17 cellular contexts compared by ENCODE assay signal in genomic region chr21:43744725-43745124, GRCh38. TPM values are rescaled to one million over a fixed set of nuclear protein-coding genes. Genes with fewer than 3 reads are reported as not detected.
DNase-seq lines count a peak whose midpoint lies in the region; ATAC-seq, FAIRE-seq and TF ChIP-seq lines count a peak whose summit lies in the region.
"Had no signal": no experiment of that assay in that cellular context is flagged by ENCODE, and none has a peak within 500 bp of the region (broad histone marks: within the 10 kb centered on the region; RNA-seq: fewer than 3 reads in every experiment).

No MANE protein-coding gene starts in this region.

- 0 out of 2 replicates have a peak, but pooled peaks cover 2% of the 10 kb centered on the region for H4K20me1 ChIP-seq in HepG2 (ENCODE audit: insufficient read depth, low read length)
- H4K20me1 ChIP-seq in PC-3 (ENCODE audit: low read length) = 0 out of 2 replicates have a peak, but pooled peaks cover 4% of the 10 kb centered on the region
- H4K20me1 ChIP-seq in GM12878 (ENCODE audit: control insufficient read depth, insufficient read depth) = no peaks in the 10 kb centered on the region

- FAIRE-seq in HepG2 (lab: Jason Lieb, UNC) = no peak
- FAIRE-seq in GM12878 (lab: Jason Lieb, UNC) = no peak
- FAIRE-seq: D721Med, G401.6, GM19239 had no signal

- H2AFZ ChIP-seq in HepG2 (ENCODE audit: low read length) (no peak overlapping the region), PC-3 (ENCODE audit: low read length) (no peak overlapping the region), GM12878 (ENCODE audit: control insufficient read depth, low read depth, low read length) (no peak overlapping the region)
- H2AFZ ChIP-seq: GM23248 had no signal

- peaks cover 10% of the 10 kb centered on the region for H3K4me1 Mint-ChIP-seq in stimulated activated effector memory CD8-positive, alpha-beta T cell treated with anti-CD3 and anti-CD28 coated beads, Interleukin-12 subunit alpha, Interleukin-12 subunit beta, amount 100 ng/mL, for 72 hours
- H3K4me1 Mint-ChIP-seq in T-helper 2 cell treated with Interferon-gamma antibody and Interleukin-4, amounts not matched to agents 5 μg/mL and 100 μg/mL, for 36 hours (ENCODE audit: low read depth) = no peaks in the 10 kb centered on the region

- RAD21 ChIA-PET in GM12878 (lab: Charles Lee; ENCODE audit: unreplicated experiment) = no interaction called here

- CTCF ChIA-PET in HepG2 (lab: Yijun Ruan, JAX; ENCODE audit: low intra/inter-chr PET ratio, low total read pairs) (no interaction called here), PC-3 (lab: Charles Lee) (no interaction called here), GM12878 (lab: Yijun Ruan, JAX) (no interaction called here)

- H3K4me1 ChIP-seq in HepG2 (ENCODE audit: insufficient read depth, low read length) (no peaks in the 10 kb centered on the region), right lobe of liver (no peaks in the 10 kb centered on the region), PC-3 (ENCODE audit: insufficient read depth, low read length) (no peaks in the 10 kb centered on the region), GM12878 (ENCODE audit: control insufficient read depth, insufficient read depth, low read length) (no peaks in the 10 kb centered on the region)

- intact Hi-C loops in HepG2 (cut with micrococcal nuclease; ENCODE audit: unreplicated experiment) (no loop called here), right lobe of liver (cut with DNase I) (loop anchor here in 1 of 2 donors (10.0 kb wide), 1 partner anchor 50 kb away; no protein-coding TSS in a partner anchor), PC-3 (cut with micrococcal nuclease) (no loop called here), GM12878 (cut with micrococcal nuclease; ENCODE audit: unreplicated experiment) (no loop called here)

- in situ Hi-C loops in HepG2 (cut with HindIII; ENCODE audit: extremely low pct_ligation_motif_present, low pct_unique_long_range_greater_than_20kb) = no loop called here
- in situ Hi-C loops in GM12878 (cut with MboI) = no loop called here

- H3K4me2 ChIP-seq in HepG2 (ENCODE audit: low read depth, low read length) (no peak overlapping the region), PC-3 (ENCODE audit: low read length) (no peak overlapping the region), GM12878 (ENCODE audit: control insufficient read depth, insufficient read depth) (no peak overlapping the region)
- H3K4me2 ChIP-seq: BLaER1 treated with 17β-estradiol and CSF1 and Interleukin-3, amounts not matched to agents 10 nM and 100 nM; KMS-11 had no signal

- no peak for TF ChIP-seq EP300 in HepG2 (IDR thresholded peaks at IDR 0.05; ENCODE audit: low read depth in 2 of 2, low read length in 2 of 2)
- TF ChIP-seq EP300 in HepG2 (CRISPR knock-in tag; IDR thresholded peaks at IDR 0.05; ENCODE audit: borderline replicate concordance) = no peak
- TF ChIP-seq EP300 in GM12878 (IDR thresholded peaks at IDR 0.05; ENCODE audit: borderline replicate concordance in 1 of 2, control insufficient read depth in 1 of 2, low read depth in 2 of 2, low read length in 2 of 2) = no peak

- H3K36me3 ChIP-seq in HepG2 (replicated peaks in 1 of 2; ENCODE audit: control insufficient read depth in 1 of 2, insufficient read depth in 2 of 2, low read length in 2 of 2) = peaks cover 30 to 56% of the 10 kb centered on the region in 2 experiments
- peaks cover 0 to 51% (median 12%) of the 10 kb centered on the region in 4 donors for H3K36me3 ChIP-seq in right lobe of liver
- H3K36me3 ChIP-seq in PC-3 (ENCODE audit: low read depth, low read length) = peaks cover 46% of the 10 kb centered on the region
- peaks cover 18 to 30% of the 10 kb centered on the region in 2 experiments; a peak in 3 of 4 replicates for H3K36me3 ChIP-seq in GM12878 (ENCODE audit: control insufficient read depth in 2 of 2, insufficient read depth in 2 of 2, low read length in 1 of 2)

- H3K27ac ChIP-seq in HepG2 (ENCODE audit: extremely low read length, insufficient read depth, low read length) = no peak overlapping the region
- no peak overlapping the region for H3K27ac ChIP-seq in right lobe of liver
- no peak overlapping the region for H3K27ac ChIP-seq in PC-3 (ENCODE audit: low read length)
- H3K27ac ChIP-seq in GM12878 (ENCODE audit: control insufficient read depth, insufficient read depth) = no peak overlapping the region
- H3K27ac ChIP-seq: BLaER1 treated with 17β-estradiol and CSF1 and Interleukin-3, amounts not matched to agents 10 nM and 100 nM; GM23248; KMS-11 had no signal

- H3K9ac ChIP-seq in HepG2 (ENCODE audit: insufficient read depth, low read depth, low read length) (no peak overlapping the region), PC-3 (ENCODE audit: low read length) (no peak overlapping the region), GM12878 (ENCODE audit: control insufficient read depth, insufficient read depth, low read length) (no peak overlapping the region)
- H3K9ac ChIP-seq: BLaER1 treated with 17β-estradiol and CSF1 and Interleukin-3, amounts not matched to agents 10 nM and 100 nM; GM23248; KMS-11 had no signal

- TSS peak; percentile 54 for BruUV-seq in HepG2 (replicated peaks; lab: Mats Ljungman, UMichigan)
- TSS peak; percentile 25 for BruUV-seq in PC-3 (replicated peaks; lab: Mats Ljungman, UMichigan)
- TSS peak; percentile 55 for BruUV-seq in GM12878 (replicated peaks; lab: Mats Ljungman, UMichigan)

- 97% methylated on average over 16 of the region's 18 CpGs for WGBS in HepG2 (ENCODE audit: low lambda C conversion rate)
- WGBS in right lobe of liver (ENCODE audit: insufficient coverage, low coverage, low lambda C conversion rate, missing lambda C conversion rate) = 97% methylated on average over 16 of the region's 18 CpGs
- 93% methylated on average over 18 of the region's 18 CpGs for WGBS in GM12878 (ENCODE audit: insufficient coverage, insufficient replicate concordance, low lambda C conversion rate, missing lambda C conversion rate)

- H3K4me3 ChIP-seq in HepG2 (replicated peaks in 1 of 3; ENCODE audit: insufficient read depth in 1 of 3, low read depth in 2 of 3, low read length in 3 of 3) (no peak overlapping the region), right lobe of liver (no peak overlapping the region), PC-3 (ENCODE audit: low read length) (no peak overlapping the region), GM12878 (no peak overlapping the region)
- H3K4me3 ChIP-seq: BLaER1 treated with 17β-estradiol and CSF1 and Interleukin-3, amounts not matched to agents 10 nM and 100 nM; GM23248 had no signal

- no peaks in the 10 kb centered on the region for H3K27me3 Mint-ChIP-seq in T-helper 2 cell treated with Interferon-gamma antibody and Interleukin-4, amounts not matched to agents 5 μg/mL and 100 μg/mL, for 36 hours (ENCODE audit: low read depth)
- H3K27me3 Mint-ChIP-seq: B cell had no signal

- H3K27me3 ChIP-seq in HepG2 (ENCODE audit: control insufficient read depth in 1 of 2, insufficient read depth in 2 of 2, low read length in 2 of 2) (no peaks in the 10 kb centered on the region), right lobe of liver (no peaks in the 10 kb centered on the region), PC-3 (ENCODE audit: low read length) (no peaks in the 10 kb centered on the region), GM12878 (replicated peaks in 1 of 2; ENCODE audit: control insufficient read depth in 2 of 2, insufficient read depth in 2 of 2, low read length in 1 of 2) (no peaks in the 10 kb centered on the region)
- H3K27me3 ChIP-seq: BLaER1 treated with 17β-estradiol and CSF1 and Interleukin-3, amounts not matched to agents 10 nM and 100 nM had no signal

- H3K36me3 Mint-ChIP-seq in stimulated activated effector memory CD8-positive, alpha-beta T cell treated with anti-CD3 and anti-CD28 coated beads, Interleukin-12 subunit alpha, Interleukin-12 subunit beta, amount 100 ng/mL, for 72 hours = peaks cover 57% of the 10 kb centered on the region
- peaks cover 16% of the 10 kb centered on the region for H3K36me3 Mint-ChIP-seq in T-helper 2 cell treated with Interferon-gamma antibody and Interleukin-4, amounts not matched to agents 5 μg/mL and 100 μg/mL, for 36 hours (ENCODE audit: low read depth)

- H3K27ac Mint-ChIP-seq in stimulated activated effector memory CD8-positive, alpha-beta T cell treated with anti-CD3 and anti-CD28 coated beads, Interleukin-12 subunit alpha, Interleukin-12 subunit beta, amount 100 ng/mL, for 72 hours = peak overlapping the region; percentile 77
- no peak overlapping the region for H3K27ac Mint-ChIP-seq in T-helper 2 cell treated with Interferon-gamma antibody and Interleukin-4, amounts not matched to agents 5 μg/mL and 100 μg/mL, for 36 hours
- H3K27ac Mint-ChIP-seq: B cell; CD8-positive, alpha-beta T cell had no signal

- POLR2A ChIA-PET in HepG2 (lab: Yijun Ruan, JAX) = no interaction called here
- POLR2A ChIA-PET in PC-3 (lab: Charles Lee; ENCODE audit: unreplicated experiment) = no interaction called here
- POLR2A ChIA-PET in GM12878 (lab: Charles Lee) = no interaction called here

- no peak for TF ChIP-seq POLR2A in HepG2 (IDR thresholded peaks at IDR 0.05; ENCODE audit: insufficient read depth in 1 of 2, low read depth in 2 of 2, low read length in 2 of 2)
- no peak for TF ChIP-seq POLR2A in right lobe of liver (IDR thresholded peaks at IDR 0.05)
- TF ChIP-seq POLR2A in GM12878 (IDR thresholded peaks at IDR 0.05; ENCODE audit: low read depth, low read length) = no peak

- TF ChIP-seq CTCF in HepG2 (CRISPR knock-in tag; IDR thresholded peaks at IDR 0.05) = no peak
- no peak for TF ChIP-seq CTCF in right lobe of liver (IDR thresholded peaks at IDR 0.05)
- TF ChIP-seq CTCF in PC-3 (conservative IDR thresholded peaks at IDR 0.05; ENCODE audit: low read depth, low read length) = no peak
- no peak for TF ChIP-seq CTCF in GM12878 (IDR thresholded peaks at IDR 0.05 in 2 of 3, conservative IDR thresholded peaks at IDR 0.05 in 1 of 3; ENCODE audit: control insufficient read depth in 2 of 3, extremely low read depth in 1 of 3, insufficient read depth in 1 of 3, low read depth in 3 of 3, low read length in 3 of 3)
- no peak for TF ChIP-seq CTCF in GM10266 (IDR thresholded peaks at IDR 0.05; ENCODE audit: control insufficient read depth, insufficient read depth, low read depth, missing control alignments)

- H3F3A ChIP-seq in PC-3 (ENCODE audit: low read length, unreplicated experiment) = no peaks in the 10 kb centered on the region

- H3K9me2 ChIP-seq in PC-3 (replicated peaks; ENCODE audit: low read length) = no peaks in the 10 kb centered on the region

- H3K9me3 ChIP-seq in HepG2 (ENCODE audit: low read length) (no peaks in the 10 kb centered on the region), right lobe of liver (no peaks in the 10 kb centered on the region), PC-3 (ENCODE audit: low read length) (no peaks in the 10 kb centered on the region), GM12878 (replicated peaks; ENCODE audit: control insufficient read depth, insufficient read depth, low read length) (no peaks in the 10 kb centered on the region)
- H3K9me3 ChIP-seq: BLaER1 treated with 17β-estradiol and CSF1 and Interleukin-3, amounts not matched to agents 10 nM and 100 nM had no signal

- TF ChIP-seq RAD21 in HepG2 (CRISPR knock-in tag; IDR thresholded peaks at IDR 0.05) (no peak), GM12878 (IDR thresholded peaks at IDR 0.05; ENCODE audit: insufficient read depth, low read depth, low read length) (no peak)

- ATAC-seq in HepG2 (no peak), right lobe of liver (no peak), PC-3 (no peak), GM12878 (no peak)
- no peak for ATAC-seq in stimulated activated effector memory CD8-positive, alpha-beta T cell treated with anti-CD3 and anti-CD28 coated beads, Interleukin-12 subunit alpha, Interleukin-12 subunit beta, amount 100 ng/mL, for 72 hours
- ATAC-seq: CD8-positive, alpha-beta T cell had no signal

- H3K79me2 ChIP-seq in HepG2 (ENCODE audit: insufficient read depth, low read length) (no peaks in the 10 kb centered on the region), PC-3 (ENCODE audit: low read length) (0 out of 2 replicates have a peak, but pooled peaks cover 7% of the 10 kb centered on the region), GM12878 (ENCODE audit: control insufficient read depth, insufficient read depth, low read length) (no peaks in the 10 kb centered on the region)

- DNase-seq in HepG2 (ENCODE audit: low spot score) (no peak), right lobe of liver (no peak), PC-3 (no peak), GM12878 (ENCODE audit: low read depth, low spot score) (no peak), GM10266 (ENCODE audit: extremely low spot score) (no peak), middle frontal gyrus (ENCODE audit: extremely low spot score, low spot score) (no peak)
- no peak for DNase-seq in stimulated activated effector memory CD8-positive, alpha-beta T cell treated with anti-CD3 and anti-CD28 coated beads, Interleukin-12 subunit alpha, Interleukin-12 subunit beta, amount 100 ng/mL, for 72 hours (ENCODE audit: low spot score in 2 of 2)
- DNase-seq in T-helper 2 cell treated with Interferon-gamma antibody and Interleukin-4, amounts not matched to agents 5 μg/mL and 100 μg/mL, for 36 hours (ENCODE audit: low spot score) = no peak
- DNase-seq: CD8-positive, alpha-beta T cell; GM23248; HCEC 1CT had no signal

- SMC1A ChIA-PET in GM12878 (lab: Charles Lee; ENCODE audit: uncharacterized antibody, unreplicated experiment) = no interaction called here

- H3K4me3 Mint-ChIP-seq in stimulated activated effector memory CD8-positive, alpha-beta T cell treated with anti-CD3 and anti-CD28 coated beads, Interleukin-12 subunit alpha, Interleukin-12 subunit beta, amount 100 ng/mL, for 72 hours = no peak overlapping the region
- H3K4me3 Mint-ChIP-seq in T-helper 2 cell treated with Interferon-gamma antibody and Interleukin-4, amounts not matched to agents 5 μg/mL and 100 μg/mL, for 36 hours = no peak overlapping the region
- H3K4me3 Mint-ChIP-seq: B cell; CD8-positive, alpha-beta T cell had no signal

- no peaks in the 10 kb centered on the region for H3K9me3 Mint-ChIP-seq in stimulated activated effector memory CD8-positive, alpha-beta T cell treated with anti-CD3 and anti-CD28 coated beads, Interleukin-12 subunit alpha, Interleukin-12 subunit beta, amount 100 ng/mL, for 72 hours
- H3K9me3 Mint-ChIP-seq in T-helper 2 cell treated with Interferon-gamma antibody and Interleukin-4, amounts not matched to agents 5 μg/mL and 100 μg/mL, for 36 hours = no peaks in the 10 kb centered on the region
- H3K9me3 Mint-ChIP-seq: CD8-positive, alpha-beta T cell had no signal

RNA-seq across cellular contexts. Expression of gene PDXK, which starts 25.8 kb away (rescaled TPM):
- total RNA-seq in HepG2 (2016; rRNA removed; fragmentation: Illumina TruSeq; extraction: Trizol) (114 and 151 TPM in 2 replicates), right lobe of liver (10 to 100 TPM; 52.9 to 87.5 (median 58.9) TPM), PC-3 (2014; rRNA removed) (423 and 464 TPM in 2 replicates), GM12878 (2014; rRNA removed) (45.0 and 59.7 TPM in 2 replicates), GM12878 (2014; rRNA removed; fragmentation: Illumina TruSeq; extraction: Trizol) (41.3 and 45.8 TPM in 2 replicates), GM12878 (2021) (107 and 111 TPM in 2 replicates)
- total RNA-seq in HepG2 (2016; cell fraction: cytosol; rRNA removed; fragmentation: Illumina TruSeq; extraction: Trizol; ENCODE audit: low read depth) = 28.6 and 35.2 TPM in 2 replicates
- total RNA-seq in HepG2 (2016; cell fraction: insoluble cytoplasmic fraction; rRNA removed; fragmentation: Illumina TruSeq; extraction: Trizol) = 115 and 149 TPM in 2 replicates
- total RNA-seq in HepG2 (2016; cell fraction: membrane; rRNA removed; fragmentation: Illumina TruSeq; extraction: Trizol) = 62.0 and 68.5 TPM in 2 replicates
- 61.1 and 71.3 TPM in 2 replicates for total RNA-seq in HepG2 (2016; cell fraction: nucleus; rRNA removed; fragmentation: Illumina TruSeq; extraction: Trizol)
- polyA plus RNA-seq in HepG2 (2011; rRNA removed) (165 and 184 TPM in 2 replicates), GM12878 (2011; rRNA removed) (103 and 141 TPM in 2 replicates), GM12878 (2014; fragmentation: Illumina TruSeq; extraction: Trizol) (24.3 and 53.1 TPM in 2 replicates), GM12878 (2014; fragmentation: Nextera tagmentation; extraction: Ambion mirVana) (10 to 100 TPM in 1 of 2 experiments, 1 to 10 TPM in 1; 3.7 to 11.4 TPM), GM12878 (2014; rRNA removed) (66.9 and 83.4 TPM in 2 replicates), GM12878 (2016; fragmentation: Nextera tagmentation; extraction: Ambion mirVana) (10 to 100 TPM; 82.1 to 96.8 TPM)
- 146 and 162 TPM in 2 replicates for polyA plus RNA-seq in HepG2 (2011; cell fraction: cytosol; rRNA removed)
- polyA plus RNA-seq in HepG2 (2011; cell fraction: nucleus; rRNA removed) = 215 and 264 TPM in 2 replicates
- 82.4 and 87.9 TPM in 2 replicates for polyA plus RNA-seq in HepG2 (2012)
- polyA plus RNA-seq in HepG2 (2016; cell fraction: cytosol; fragmentation: Illumina TruSeq; extraction: Trizol; ENCODE audit: low read depth) = 45.4 and 55.7 TPM in 2 replicates
- polyA plus RNA-seq in HepG2 (2016; cell fraction: insoluble cytoplasmic fraction; fragmentation: Illumina TruSeq; extraction: Trizol; ENCODE audit: low read depth) = 135 and 141 TPM in 2 replicates
- 56.2 and 56.5 TPM in 2 replicates for polyA plus RNA-seq in HepG2 (2016; cell fraction: membrane; fragmentation: Illumina TruSeq; extraction: Trizol; ENCODE audit: low read depth)
- polyA plus RNA-seq in HepG2 (2016; cell fraction: nucleus; fragmentation: Illumina TruSeq; extraction: Trizol; ENCODE audit: insufficient read depth, low read depth) = 113 and 114 TPM in 2 replicates
- 159 and 241 TPM in 2 replicates for polyA minus RNA-seq in HepG2 (2011; rRNA and poly(A)+ RNA removed; ENCODE audit: low replicate concordance)
- polyA minus RNA-seq in HepG2 (2011; cell fraction: cytosol; rRNA and poly(A)+ RNA removed) = 48.1 and 61.1 TPM in 2 replicates
- polyA minus RNA-seq in HepG2 (2011; cell fraction: nucleus; rRNA and poly(A)+ RNA removed) = 60.5 and 61.0 TPM in 2 replicates
- 96.3 and 106 TPM in 2 replicates for total RNA-seq in GM12878 (2013; cell fraction: nucleolus; rRNA removed)
- 45.1 TPM for polyA plus RNA-seq in GM12878 (2011; ENCODE audit: low read depth)
- polyA plus RNA-seq in GM12878 (2011; cell fraction: cytosol; rRNA removed) = 143 and 158 TPM in 2 replicates
- 133 and 137 TPM in 2 replicates for polyA plus RNA-seq in GM12878 (2011; cell fraction: nucleus; rRNA removed)
- polyA plus RNA-seq in GM12878 (2012) = 65.0 and 92.7 TPM in 2 replicates
- 159 and 187 TPM in 2 replicates for polyA minus RNA-seq in GM12878 (2011; rRNA and poly(A)+ RNA removed)
- polyA minus RNA-seq in GM12878 (2011; cell fraction: cytosol; rRNA and poly(A)+ RNA removed) = 38.8 and 43.0 TPM in 2 replicates
- polyA minus RNA-seq in GM12878 (2011; cell fraction: nucleus; rRNA and poly(A)+ RNA removed) = 19.3 and 36.7 TPM in 2 replicates

RNA-seq across cellular contexts. Expression of gene CSTB, which starts 31.4 kb away (rescaled TPM):
- 11.7 and 15.8 TPM in 2 replicates for total RNA-seq in HepG2 (2016; rRNA removed; fragmentation: Illumina TruSeq; extraction: Trizol)
- total RNA-seq in HepG2 (2016; cell fraction: cytosol; rRNA removed; fragmentation: Illumina TruSeq; extraction: Trizol; ENCODE audit: low read depth) = 8.0 and 9.1 TPM in 2 replicates
- total RNA-seq in HepG2 (2016; cell fraction: insoluble cytoplasmic fraction; rRNA removed; fragmentation: Illumina TruSeq; extraction: Trizol) = 11.9 and 14.9 TPM in 2 replicates
- total RNA-seq in HepG2 (2016; cell fraction: membrane; rRNA removed; fragmentation: Illumina TruSeq; extraction: Trizol) = 9.8 and 11.8 TPM in 2 replicates
- 6.6 and 7.1 TPM in 2 replicates for total RNA-seq in HepG2 (2016; cell fraction: nucleus; rRNA removed; fragmentation: Illumina TruSeq; extraction: Trizol)
- polyA plus RNA-seq in HepG2 (2011; rRNA removed) = 94.1 and 110 TPM in 2 replicates
- 129 and 137 TPM in 2 replicates for polyA plus RNA-seq in HepG2 (2011; cell fraction: cytosol; rRNA removed)
- polyA plus RNA-seq in HepG2 (2011; cell fraction: nucleus; rRNA removed) = 53.4 and 59.2 TPM in 2 replicates
- 58.7 and 69.9 TPM in 2 replicates for polyA plus RNA-seq in HepG2 (2012)
- 34.3 and 43.0 TPM in 2 replicates for polyA plus RNA-seq in HepG2 (2016; cell fraction: cytosol; fragmentation: Illumina TruSeq; extraction: Trizol; ENCODE audit: low read depth)
- polyA plus RNA-seq in HepG2 (2016; cell fraction: insoluble cytoplasmic fraction; fragmentation: Illumina TruSeq; extraction: Trizol; ENCODE audit: low read depth) = 53.0 and 57.2 TPM in 2 replicates
- 32.8 and 40.2 TPM in 2 replicates for polyA plus RNA-seq in HepG2 (2016; cell fraction: membrane; fragmentation: Illumina TruSeq; extraction: Trizol; ENCODE audit: low read depth)
- polyA plus RNA-seq in HepG2 (2016; cell fraction: nucleus; fragmentation: Illumina TruSeq; extraction: Trizol; ENCODE audit: insufficient read depth, low read depth) = 34.9 and 36.2 TPM in 2 replicates
- polyA minus RNA-seq in HepG2 (2011; rRNA and poly(A)+ RNA removed; ENCODE audit: low replicate concordance) = 37.2 and 51.7 TPM in 2 replicates
- polyA minus RNA-seq in HepG2 (2011; cell fraction: cytosol; rRNA and poly(A)+ RNA removed) = 24.0 and 25.6 TPM in 2 replicates
- polyA minus RNA-seq in HepG2 (2011; cell fraction: nucleus; rRNA and poly(A)+ RNA removed) = 9.0 and 15.4 TPM in 2 replicates
- total RNA-seq in right lobe of liver = 100 to 1,000 TPM in 1 of 6 experiments, 10 to 100 TPM in 5; 16.6 to 137 (median 23.2) TPM
- total RNA-seq in PC-3 (2014; rRNA removed) = 99.2 and 151 TPM in 2 replicates
- total RNA-seq in GM12878 (2013; cell fraction: nucleolus; rRNA removed) = 9.7 and 10.0 TPM in 2 replicates
- 18.6 and 25.9 TPM in 2 replicates for total RNA-seq in GM12878 (2014; rRNA removed)
- total RNA-seq in GM12878 (2014; rRNA removed; fragmentation: Illumina TruSeq; extraction: Trizol) = 20.4 and 20.6 TPM in 2 replicates
- 38.3 and 39.5 TPM in 2 replicates for total RNA-seq in GM12878 (2021)
- polyA plus RNA-seq in GM12878 (2011; ENCODE audit: low read depth) = 42.8 TPM
- 43.3 and 45.6 TPM in 2 replicates for polyA plus RNA-seq in GM12878 (2011; rRNA removed)
- 75.9 and 87.5 TPM in 2 replicates for polyA plus RNA-seq in GM12878 (2011; cell fraction: cytosol; rRNA removed)
- polyA plus RNA-seq in GM12878 (2011; cell fraction: nucleus; rRNA removed) = 33.9 and 42.2 TPM in 2 replicates
- 56.7 and 57.9 TPM in 2 replicates for polyA plus RNA-seq in GM12878 (2012)
- 30.1 and 53.5 TPM in 2 replicates for polyA plus RNA-seq in GM12878 (2014; fragmentation: Illumina TruSeq; extraction: Trizol)
- polyA plus RNA-seq in GM12878 (2014; fragmentation: Nextera tagmentation; extraction: Ambion mirVana) = 10 to 100 TPM; 12.5 to 20.2 TPM
- polyA plus RNA-seq in GM12878 (2014; rRNA removed) = 51.8 and 68.2 TPM in 2 replicates
- 10 to 100 TPM; 82.3 to 82.7 TPM for polyA plus RNA-seq in GM12878 (2016; fragmentation: Nextera tagmentation; extraction: Ambion mirVana)
- 31.5 and 36.7 TPM in 2 replicates for polyA minus RNA-seq in GM12878 (2011; rRNA and poly(A)+ RNA removed)
- polyA minus RNA-seq in GM12878 (2011; cell fraction: cytosol; rRNA and poly(A)+ RNA removed) = 7.4 and 11.2 TPM in 2 replicates
- 9.4 and 9.8 TPM in 2 replicates for polyA minus RNA-seq in GM12878 (2011; cell fraction: nucleus; rRNA and poly(A)+ RNA removed)

RNA-seq across cellular contexts. Expression of gene RRP1, which starts 44.7 kb away (rescaled TPM):
- 24.6 and 35.1 TPM in 2 replicates for total RNA-seq in HepG2 (2016; rRNA removed; fragmentation: Illumina TruSeq; extraction: Trizol)
- total RNA-seq in HepG2 (2016; cell fraction: cytosol; rRNA removed; fragmentation: Illumina TruSeq; extraction: Trizol; ENCODE audit: low read depth) = 16.9 and 17.1 TPM in 2 replicates
- total RNA-seq in HepG2 (2016; cell fraction: insoluble cytoplasmic fraction; rRNA removed; fragmentation: Illumina TruSeq; extraction: Trizol) = 24.1 and 32.9 TPM in 2 replicates
- 10.3 and 11.2 TPM in 2 replicates for total RNA-seq in HepG2 (2016; cell fraction: membrane; rRNA removed; fragmentation: Illumina TruSeq; extraction: Trizol)
- 29.9 and 34.8 TPM in 2 replicates for total RNA-seq in HepG2 (2016; cell fraction: nucleus; rRNA removed; fragmentation: Illumina TruSeq; extraction: Trizol)
- 20.1 and 22.2 TPM in 2 replicates for polyA plus RNA-seq in HepG2 (2011; rRNA removed)
- polyA plus RNA-seq in HepG2 (2011; cell fraction: cytosol; rRNA removed) = 11.2 and 11.3 TPM in 2 replicates
- 110 and 114 TPM in 2 replicates for polyA plus RNA-seq in HepG2 (2011; cell fraction: nucleus; rRNA removed)
- 22.7 and 27.0 TPM in 2 replicates for polyA plus RNA-seq in HepG2 (2012)
- 3.0 and 3.7 TPM in 2 replicates for polyA plus RNA-seq in HepG2 (2016; cell fraction: cytosol; fragmentation: Illumina TruSeq; extraction: Trizol; ENCODE audit: low read depth)
- polyA plus RNA-seq in HepG2 (2016; cell fraction: insoluble cytoplasmic fraction; fragmentation: Illumina TruSeq; extraction: Trizol; ENCODE audit: low read depth) = 25.7 and 32.8 TPM in 2 replicates
- polyA plus RNA-seq in HepG2 (2016; cell fraction: membrane; fragmentation: Illumina TruSeq; extraction: Trizol; ENCODE audit: low read depth) = 4.3 and 6.1 TPM in 2 replicates
- 70.6 and 74.1 TPM in 2 replicates for polyA plus RNA-seq in HepG2 (2016; cell fraction: nucleus; fragmentation: Illumina TruSeq; extraction: Trizol; ENCODE audit: insufficient read depth, low read depth)
- 9.8 and 26.9 TPM in 2 replicates for polyA minus RNA-seq in HepG2 (2011; rRNA and poly(A)+ RNA removed; ENCODE audit: low replicate concordance)
- 5.9 and 9.7 TPM in 2 replicates for polyA minus RNA-seq in HepG2 (2011; cell fraction: cytosol; rRNA and poly(A)+ RNA removed)
- polyA minus RNA-seq in HepG2 (2011; cell fraction: nucleus; rRNA and poly(A)+ RNA removed) = 27.0 and 37.2 TPM in 2 replicates
- 10 to 100 TPM in 4 of 6 experiments, 1 to 10 TPM in 2; 8.8 to 25.1 (median 12.9) TPM for total RNA-seq in right lobe of liver
- 76.4 and 96.6 TPM in 2 replicates for total RNA-seq in PC-3 (2014; rRNA removed)
- total RNA-seq in GM12878 (2013; cell fraction: nucleolus; rRNA removed) = 118 and 141 TPM in 2 replicates
- 32.5 and 40.9 TPM in 2 replicates for total RNA-seq in GM12878 (2014; rRNA removed)
- 22.3 and 23.8 TPM in 2 replicates for total RNA-seq in GM12878 (2014; rRNA removed; fragmentation: Illumina TruSeq; extraction: Trizol)
- 58.7 and 65.3 TPM in 2 replicates for total RNA-seq in GM12878 (2021)
- 12.8 TPM for polyA plus RNA-seq in GM12878 (2011; ENCODE audit: low read depth)
- 21.8 and 26.0 TPM in 2 replicates for polyA plus RNA-seq in GM12878 (2011; rRNA removed)
- 24.5 and 28.0 TPM in 2 replicates for polyA plus RNA-seq in GM12878 (2011; cell fraction: cytosol; rRNA removed)
- 94.1 and 106 TPM in 2 replicates for polyA plus RNA-seq in GM12878 (2011; cell fraction: nucleus; rRNA removed)
- polyA plus RNA-seq in GM12878 (2012) = 24.5 and 28.7 TPM in 2 replicates
- 27.4 and 48.9 TPM in 2 replicates for polyA plus RNA-seq in GM12878 (2014; fragmentation: Illumina TruSeq; extraction: Trizol)
- 1 to 10 TPM in 1 of 2 experiments, under 1 TPM in 1; 0.34 to 4.3 TPM for polyA plus RNA-seq in GM12878 (2014; fragmentation: Nextera tagmentation; extraction: Ambion mirVana)
- 29.3 and 33.8 TPM in 2 replicates for polyA plus RNA-seq in GM12878 (2014; rRNA removed)
- polyA plus RNA-seq in GM12878 (2016; fragmentation: Nextera tagmentation; extraction: Ambion mirVana) = 10 to 100 TPM; 56.1 to 70.8 TPM
- 18.4 and 26.8 TPM in 2 replicates for polyA minus RNA-seq in GM12878 (2011; rRNA and poly(A)+ RNA removed)
- 8.8 and 11.2 TPM in 2 replicates for polyA minus RNA-seq in GM12878 (2011; cell fraction: cytosol; rRNA and poly(A)+ RNA removed)
- 38.6 and 59.0 TPM in 2 replicates for polyA minus RNA-seq in GM12878 (2011; cell fraction: nucleus; rRNA and poly(A)+ RNA removed)
